8 cellular contexts compared by ENCODE assay signal in the genomic region with DNA sequence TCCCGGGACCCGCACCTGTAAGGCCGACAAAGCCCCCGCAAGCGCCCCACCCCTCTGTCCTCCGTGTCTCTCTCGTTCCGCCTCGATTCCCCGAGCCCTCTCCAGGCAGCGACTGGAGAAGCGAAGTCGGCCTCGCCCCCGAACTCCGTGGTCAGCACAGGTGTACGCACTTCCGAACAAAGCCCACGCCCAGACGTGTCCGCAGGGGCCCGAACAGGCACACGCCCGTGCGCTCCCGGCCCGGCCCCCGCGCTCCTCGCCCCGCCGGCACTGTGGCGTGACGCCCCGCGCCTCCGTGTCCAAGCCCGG. TPM values are rescaled to one million over a fixed set of nuclear protein-coding genes. Genes with fewer than 3 reads are reported as not detected.
A peak's percentile ranks its signal among the peaks of the same experiment; 100 is the strongest.
DNase-seq lines count a peak whose midpoint lies in the region; ATAC-seq and TF ChIP-seq lines count a peak whose summit lies in the region.

No MANE protein-coding gene starts in this region.

- 1% methylated on average over 37 to 38 of the region's 38 CpGs for WGBS in heart right ventricle, 2 donors

- intact Hi-C loops in heart right ventricle (cut with DNase I), result loop anchor here in 6 of 10 donors (5.0 to 10.0 kb wide), 2 partner anchors 271 to 273 kb away; no protein-coding TSS in a partner anchor

- H3K4me2 ChIP-seq in skeletal muscle satellite cell (ENCODE audit: low read length), result peak overlapping the region; percentile 95

- no peak overlapping the region for H3K27ac ChIP-seq in heart right ventricle

- TF ChIP-seq CTCF in AG09309 (IDR thresholded peaks at IDR 0.05; ENCODE audit: control insufficient read depth, insufficient read depth, low read depth, low read length, missing control alignments) (no peak), WI38 (IDR thresholded peaks at IDR 0.05; ENCODE audit: low read depth, low read length) (no peak), heart right ventricle (IDR thresholded peaks at IDR 0.05) (no peak)

- no peaks in the 10 kb centered on the region for H3K36me3 ChIP-seq in heart right ventricle
- no peaks in the 10 kb centered on the region for H3K36me3 ChIP-seq in skeletal muscle satellite cell (ENCODE audit: insufficient read depth, low read length)

- no peaks in the 10 kb centered on the region for H3K9me3 ChIP-seq in heart right ventricle
- H3K9me3 ChIP-seq in skeletal muscle satellite cell (replicated peaks; ENCODE audit: low read length), result no peaks in the 10 kb centered on the region

- H3K27me3 ChIP-seq in heart right ventricle, result peaks cover 6 to 94% (median 76%) of the 10 kb centered on the region in 7 donors
- peaks cover 8% of the 10 kb centered on the region for H3K27me3 ChIP-seq in skeletal muscle satellite cell (ENCODE audit: control insufficient read depth, insufficient read depth, low read length)

- ATAC-seq in GM21390 (IDR thresholded peaks at IDR 0.05; ENCODE audit: unreplicated experiment) (peak; percentile 12), heart right ventricle (peak in 2 of 8 donors; percentile 12 to 22), GM21447 (IDR thresholded peaks at IDR 0.05; ENCODE audit: unreplicated experiment) (no peak), GM21786 (IDR thresholded peaks at IDR 0.05; ENCODE audit: unreplicated experiment) (no peak)

- H3K4me3 ChIP-seq in AG09309 (ENCODE audit: control insufficient read depth, low read depth, low read length) (peak overlapping the region; percentile 46), WI38 (ENCODE audit: low read depth, low read length) (peak overlapping the region; percentile 50), heart right ventricle (peak overlapping the region; percentile 35 to 57 (median 50)), skeletal muscle satellite cell (ENCODE audit: low read length) (peak overlapping the region; percentile 78)

- H3K4me1 ChIP-seq in heart right ventricle, result peaks cover 3 to 23% (median 16%) of the 10 kb centered on the region in 9 donors
- peaks cover 6% of the 10 kb centered on the region for H3K4me1 ChIP-seq in skeletal muscle satellite cell (ENCODE audit: control insufficient read depth, insufficient read depth, low read length)

- DNase-seq in AG09309 (ENCODE audit: low read depth) (no peak), heart right ventricle (no peak), NCI-H1930 (lab: John Stamatoyannopoulos, UW) (no peak)

- peak overlapping the region; percentile 68 for H3K9ac ChIP-seq in skeletal muscle satellite cell (ENCODE audit: low read depth, low read length)

RNA-seq across cellular contexts. Expression of a gene that starts 0.8 kb away (rescaled TPM):
- 1 to 10 TPM in 1 of 10 donors, under 1 TPM in 9; 0.08 to 1.3 (median 0.29) TPM for total RNA-seq in heart right ventricle
- polyA plus RNA-seq in heart right ventricle, result under 1 TPM; 0.44 to 0.55 TPM
- 7.1 and 15.1 TPM in 2 replicates for total RNA-seq in skeletal muscle satellite cell (2012; rRNA removed)
